In genomic region chr3:54188176-54188791, GRCh38 we compare ENCODE assay signal across 8 cellular contexts.
A peak's percentile ranks its signal among the peaks of the same experiment; 100 is the strongest.
DNase-seq lines count a peak whose midpoint lies in the region; ATAC-seq and TF ChIP-seq lines count a peak whose summit lies in the region.

No MANE protein-coding gene starts in this region.

- no peaks in the 10 kb centered on the region for H4K20me1 ChIP-seq in hepatocyte (ENCODE audit: insufficient read depth, poor library complexity, severe bottlenecking)

- no peaks in the 10 kb centered on the region for H3K9me2 ChIP-seq in hepatocyte (replicated peaks; ENCODE audit: insufficient read depth)

- no peaks in the 10 kb centered on the region for H3K4me1 Mint-ChIP-seq in activated CD4-positive, alpha-beta T cell treated with anti-CD3 and anti-CD28 coated beads, Interleukin-2, amount 10 ng/mL, durations not matched to agents 7 days and 5 days

- H3K36me3 ChIP-seq in hepatocyte (replicated peaks; ENCODE audit: insufficient read depth, low read depth) (no peaks in the 10 kb centered on the region), upper lobe of right lung (no peaks in the 10 kb centered on the region)

- POLR2A ChIA-PET in activated CD4-positive, alpha-beta T cell treated with anti-CD3 and anti-CD28 coated beads, Interleukin-2, amount 10 ng/mL, durations not matched to agents 7 days and 5 days (lab: Charles Lee): no interaction called here

- DNase-seq in CD1c-positive myeloid dendritic cell (ENCODE audit: extremely low spot score) (peak; percentile 33), HK-2 (ENCODE audit: unreplicated experiment) (peak; percentile 36), hepatocyte (ENCODE audit: low spot score) (peak; percentile 90), upper lobe of right lung (no peak), T1000 (lab: John Stamatoyannopoulos, UW) (no peak)
- DNase-seq in activated CD4-positive, alpha-beta T cell treated with anti-CD3 and anti-CD28 coated beads, Interleukin-2, amount 10 ng/mL, durations not matched to agents 7 days and 5 days: peak; percentile 61
- no peak for DNase-seq in activated naive CD4-positive, alpha-beta T cell treated with Interleukin-2 at 50 U/mL for 16 hours

- intact Hi-C loops in upper lobe of right lung (cut with DNase I): no loop called here

- no peaks in the 10 kb centered on the region for H3K27me3 ChIP-seq in hepatocyte
- no peaks in the 10 kb centered on the region for H3K27me3 ChIP-seq in upper lobe of right lung

- no peak overlapping the region for H3K4me3 Mint-ChIP-seq in activated CD4-positive, alpha-beta T cell treated with anti-CD3 and anti-CD28 coated beads, Interleukin-2, amount 10 ng/mL, durations not matched to agents 7 days and 5 days

- WGBS in hepatocyte (ENCODE audit: low lambda C conversion rate, missing lambda C conversion rate): 54% methylated on average over 6 of the region's 6 CpGs

- ATAC-seq in upper lobe of right lung: peak; percentile 73
- ATAC-seq in GM21619 (IDR thresholded peaks at IDR 0.05; ENCODE audit: unreplicated experiment): no peak

- H3K4me3 ChIP-seq in hepatocyte (no peak overlapping the region), upper lobe of right lung (no peak overlapping the region)

- no peak overlapping the region for H3K4me2 ChIP-seq in hepatocyte

- CTCF ChIA-PET in activated CD4-positive, alpha-beta T cell treated with anti-CD3 and anti-CD28 coated beads, Interleukin-2, amount 10 ng/mL, durations not matched to agents 7 days and 5 days (lab: Charles Lee): no interaction called here

- H3K9me3 Mint-ChIP-seq in activated CD4-positive, alpha-beta T cell treated with anti-CD3 and anti-CD28 coated beads, Interleukin-2, amount 10 ng/mL, durations not matched to agents 7 days and 5 days: peaks cover 8% of the 10 kb centered on the region

- H2AFZ ChIP-seq in hepatocyte: no peak overlapping the region

- no peak overlapping the region for H3K27ac Mint-ChIP-seq in activated CD4-positive, alpha-beta T cell treated with anti-CD3 and anti-CD28 coated beads, Interleukin-2, amount 10 ng/mL, durations not matched to agents 7 days and 5 days

- H3K4me1 ChIP-seq in hepatocyte (ENCODE audit: insufficient read depth): no peaks in the 10 kb centered on the region
- no peaks in the 10 kb centered on the region for H3K4me1 ChIP-seq in upper lobe of right lung

- H3K27me3 Mint-ChIP-seq in activated CD4-positive, alpha-beta T cell treated with anti-CD3 and anti-CD28 coated beads, Interleukin-2, amount 10 ng/mL, durations not matched to agents 7 days and 5 days: no peaks in the 10 kb centered on the region

- no peaks in the 10 kb centered on the region for H3K79me2 ChIP-seq in hepatocyte

- TF ChIP-seq CTCF in hepatocyte (IDR thresholded peaks at IDR 0.05; ENCODE audit: poor library complexity) (no peak), upper lobe of right lung (IDR thresholded peaks at IDR 0.05) (no peak)

- no peak overlapping the region for H3K27ac ChIP-seq in hepatocyte
- no peak overlapping the region for H3K27ac ChIP-seq in upper lobe of right lung

- no peaks in the 10 kb centered on the region for H3K36me3 Mint-ChIP-seq in activated CD4-positive, alpha-beta T cell treated with anti-CD3 and anti-CD28 coated beads, Interleukin-2, amount 10 ng/mL, durations not matched to agents 7 days and 5 days (ENCODE audit: low read depth)

- no peaks in the 10 kb centered on the region for H3K9me3 ChIP-seq in hepatocyte (ENCODE audit: low read depth)
- no peaks in the 10 kb centered on the region for H3K9me3 ChIP-seq in upper lobe of right lung

Comparison
In these comparisons a context has a peak if more than half of its experiments do, and no peak if none do; other contexts are left out.
1. DNase-seq: peak in CD1c-positive myeloid dendritic cell (single experiment), HK-2 (single experiment), activated CD4-positive, alpha-beta T cell treated with anti-CD3 and anti-CD28 coated beads, Interleukin-2, amount 10 ng/mL, durations not matched to agents 7 days and 5 days (single experiment) and hepatocyte (single experiment); none in upper lobe of right lung (single experiment), activated naive CD4-positive, alpha-beta T cell treated with Interleukin-2 at 50 U/mL for 16 hours (single experiment) and T1000 (single experiment).